ENCODE assay signal across 13 cellular contexts in the genomic region with DNA sequence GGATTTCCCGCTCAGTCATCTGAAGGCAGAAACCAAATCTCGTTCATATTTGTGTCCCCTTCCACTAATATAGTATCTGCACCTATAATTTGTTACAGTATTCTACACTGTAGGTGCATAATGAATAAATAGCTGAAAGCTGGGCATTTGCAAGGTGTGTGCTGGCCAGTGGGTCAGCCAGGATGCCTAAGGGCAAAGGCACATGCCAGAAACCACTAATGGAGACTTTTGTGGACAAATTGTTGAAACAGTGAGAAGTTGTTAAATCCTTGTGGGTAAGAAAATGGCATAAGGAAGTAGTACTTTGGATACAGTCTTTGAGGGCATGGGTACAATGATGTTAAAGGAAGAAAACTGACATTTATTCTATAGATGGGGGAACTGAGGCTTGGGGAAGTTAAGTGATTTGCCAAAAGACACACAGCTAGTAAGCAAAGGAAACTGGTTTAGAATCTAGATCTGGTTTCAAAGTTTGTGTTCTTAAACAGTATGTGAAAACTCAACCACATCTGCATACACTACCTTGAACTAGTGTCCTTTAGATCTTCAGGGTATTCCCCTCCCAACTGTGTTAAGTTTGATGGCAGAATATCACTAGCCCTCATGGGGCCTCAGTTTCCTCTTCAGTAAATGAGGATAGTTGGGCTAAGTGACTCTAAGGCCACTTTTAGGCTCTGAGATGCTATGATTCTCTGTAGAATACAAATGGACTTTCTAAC. TPM values are rescaled to one million over a fixed set of nuclear protein-coding genes. Genes with fewer than 3 reads are reported as not detected.
A peak's percentile ranks its signal among the peaks of the same experiment; 100 is the strongest.
DNase-seq lines count a peak whose midpoint lies in the region; ATAC-seq and TF ChIP-seq lines count a peak whose summit lies in the region.
"Had no signal": no experiment of that assay in that cellular context is flagged by ENCODE, and none has a peak within 500 bp of the region (broad histone marks: within the 10 kb centered on the region; RNA-seq: fewer than 3 reads in every experiment).

No MANE protein-coding gene starts in this region.

- H3F3A ChIP-seq in PC-9 (ENCODE audit: insufficient read depth, low read depth) (peaks cover 28% of the 10 kb centered on the region; the same call in 1 of the 2 replicates), smooth muscle cell (ENCODE audit: low read depth) (no peaks in the 10 kb centered on the region)

- H3K9me3 Mint-ChIP-seq in activated naive CD4-positive, alpha-beta T cell treated with anti-CD3 and anti-CD28 coated beads for 36 hours, result no peaks in the 10 kb centered on the region

- no peak for DNase-seq in activated naive CD4-positive, alpha-beta T cell treated with anti-CD3 and anti-CD28 coated beads for 36 hours
- DNase-seq in activated naive CD4-positive, alpha-beta T cell treated with anti-CD3 and anti-CD28 coated beads, Interleukin-2, amount 50 U/mL, for 16 hours, result no peak
- peak; percentile 22 to 68 for DNase-seq in PC-9
- DNase-seq in breast epithelium (ENCODE audit: low spot score in 2 of 2), result no peak
- no peak for DNase-seq in stimulated activated naive CD8-positive, alpha-beta T cell treated with anti-CD3 and anti-CD28 coated beads, Interleukin-15, Interleukin-2, amounts not matched to agents 100 U/mL and 50 U/mL, for 24 hours
- no peak for DNase-seq in ureter (ENCODE audit: low spot score)
- DNase-seq in HAP-1 (ENCODE audit: low spot score in 2 of 2), result no peak
- no peak for DNase-seq in smooth muscle cell (lab: John Stamatoyannopoulos, UW; ENCODE audit: unreplicated experiment)
- DNase-seq: body of pancreas, NCI-H1092, right lobe of liver, SK-N-SH, uterus had no signal

- no peaks in the 10 kb centered on the region for H3K79me2 ChIP-seq in PC-9 (ENCODE audit: low read depth)
- no peaks in the 10 kb centered on the region for H3K79me2 ChIP-seq in smooth muscle cell (ENCODE audit: low read depth)

- no peak for TF ChIP-seq POLR2A in breast epithelium (IDR thresholded peaks at IDR 0.05)

- H3K27ac Mint-ChIP-seq in activated naive CD4-positive, alpha-beta T cell treated with anti-CD3 and anti-CD28 coated beads for 36 hours, result peak overlapping the region; percentile 67

- H3K36me3 ChIP-seq in PC-9 (ENCODE audit: low read depth) (no peaks in the 10 kb centered on the region), breast epithelium (no peaks in the 10 kb centered on the region), HAP-1 (replicated peaks) (no peaks in the 10 kb centered on the region), smooth muscle cell (ENCODE audit: low read depth) (no peaks in the 10 kb centered on the region)
- H3K36me3 ChIP-seq: right lobe of liver, uterus had no signal

- H2AFZ ChIP-seq in PC-9 (no peak overlapping the region), smooth muscle cell (ENCODE audit: low read depth) (no peak overlapping the region)

- H3K9ac ChIP-seq in smooth muscle cell (ENCODE audit: low read depth), result no peak overlapping the region
- H3K9ac ChIP-seq: SK-N-SH had no signal

- in situ Hi-C loops in HAP-1 (cut with MboI; ENCODE audit: low sequenced_read_pairs), result no loop called here

- H3K4me1 ChIP-seq in PC-9 (replicated peaks; ENCODE audit: insufficient read depth), result peaks cover 20% of the 10 kb centered on the region
- peaks cover 3 to 23% of the 10 kb centered on the region in 2 donors for H3K4me1 ChIP-seq in breast epithelium
- H3K4me1 ChIP-seq in HAP-1, result no peaks in the 10 kb centered on the region
- no peaks in the 10 kb centered on the region for H3K4me1 ChIP-seq in smooth muscle cell (ENCODE audit: low read depth)
- H3K4me1 ChIP-seq: body of pancreas, right lobe of liver had no signal

- H3K27ac ChIP-seq in PC-9 (no peak overlapping the region), breast epithelium (peak overlapping the region; percentile 32 to 55), smooth muscle cell (ENCODE audit: low read depth) (no peak overlapping the region)
- H3K27ac ChIP-seq: body of pancreas, right lobe of liver had no signal

- H3K4me1 Mint-ChIP-seq in activated naive CD4-positive, alpha-beta T cell treated with anti-CD3 and anti-CD28 coated beads for 36 hours (ENCODE audit: low read depth), result peaks cover 95% of the 10 kb centered on the region

- POLR2A ChIA-PET in PC-9 (lab: Charles Lee; ENCODE audit: unreplicated experiment), result interaction anchor here (0.5 kb wide), 1 partner anchor 146 kb away, joined by 3 read pairs; no protein-coding TSS in a partner anchor

- WGBS in smooth muscle cell (ENCODE audit: low lambda C conversion rate), result 90% methylated on average over 2 of the region's 2 CpGs

- H3K9me3 ChIP-seq in PC-9 (ENCODE audit: insufficient read depth, low read depth), result no peaks in the 10 kb centered on the region
- no peaks in the 10 kb centered on the region for H3K9me3 ChIP-seq in breast epithelium
- no peaks in the 10 kb centered on the region for H3K9me3 ChIP-seq in HAP-1
- H3K9me3 ChIP-seq in smooth muscle cell (replicated peaks; ENCODE audit: low read depth), result no peaks in the 10 kb centered on the region
- H3K9me3 ChIP-seq: body of pancreas, right lobe of liver, SK-N-SH, uterus had no signal

- H3K27me3 Mint-ChIP-seq in activated naive CD4-positive, alpha-beta T cell treated with anti-CD3 and anti-CD28 coated beads for 36 hours (ENCODE audit: low read depth), result no peaks in the 10 kb centered on the region

- H4K20me1 ChIP-seq in PC-9 (ENCODE audit: insufficient read depth) (peaks cover 10% of the 10 kb centered on the region; the same call in 1 of the 2 replicates), smooth muscle cell (ENCODE audit: low read depth) (no peaks in the 10 kb centered on the region)

- H3K4me3 ChIP-seq in PC-9 (no peak overlapping the region), breast epithelium (no peak overlapping the region), HAP-1 (no peak overlapping the region), smooth muscle cell (no peak overlapping the region)
- H3K4me3 ChIP-seq: body of pancreas, right lobe of liver, uterus had no signal

- no peaks in the 10 kb centered on the region for H3K9me2 ChIP-seq in PC-9 (ENCODE audit: insufficient read depth)
- H3K9me2 ChIP-seq: SK-N-SH had no signal

- TF ChIP-seq CTCF in PC-9 (conservative IDR thresholded peaks at IDR 0.05) (no peak), breast epithelium (IDR thresholded peaks at IDR 0.05) (no peak), smooth muscle cell (IDR thresholded peaks at IDR 0.05; ENCODE audit: borderline replicate concordance, insufficient read depth, poor library complexity, severe bottlenecking) (no peak)

- no peak overlapping the region for H3K4me3 Mint-ChIP-seq in activated naive CD4-positive, alpha-beta T cell treated with anti-CD3 and anti-CD28 coated beads for 36 hours

- no peaks in the 10 kb centered on the region for H3K36me3 Mint-ChIP-seq in activated naive CD4-positive, alpha-beta T cell treated with anti-CD3 and anti-CD28 coated beads for 36 hours (ENCODE audit: low read depth)

- H3K27me3 ChIP-seq in PC-9 (ENCODE audit: insufficient read depth, low read depth), result no peaks in the 10 kb centered on the region
- no peaks in the 10 kb centered on the region for H3K27me3 ChIP-seq in breast epithelium
- no peaks in the 10 kb centered on the region for H3K27me3 ChIP-seq in HAP-1 (ENCODE audit: low read depth)
- H3K27me3 ChIP-seq in smooth muscle cell (ENCODE audit: low read depth), result no peaks in the 10 kb centered on the region
- H3K27me3 ChIP-seq: body of pancreas, right lobe of liver, uterus had no signal

- CTCF ChIA-PET in activated naive CD4-positive, alpha-beta T cell treated with anti-CD3 and anti-CD28 coated beads for 36 hours (lab: Charles Lee), result interaction anchor here (0.7 to 7.4 kb wide), 4 partner anchors 10 to 151 kb away, joined by 3 to 78 read pairs (median 6); no protein-coding TSS in a partner anchor
- CTCF ChIA-PET in PC-9 (lab: Charles Lee), result no interaction called here

- peak; percentile 14 for ATAC-seq in stimulated activated naive CD8-positive, alpha-beta T cell treated with anti-CD3 and anti-CD28 coated beads, Interleukin-15, Interleukin-2, amounts not matched to agents 100 U/mL and 50 U/mL, for 24 hours
- ATAC-seq: body of pancreas had no signal

- H3K4me2 ChIP-seq in PC-9, result peak overlapping the region; percentile 41
- H3K4me2 ChIP-seq in smooth muscle cell, result no peak overlapping the region
- H3K4me2 ChIP-seq: SK-N-SH had no signal

- no TSS peak for BruUV-seq in PC-9 (replicated peaks; lab: Mats Ljungman, UMichigan)

- intact Hi-C loops in activated naive CD4-positive, alpha-beta T cell treated with anti-CD3 and anti-CD28 coated beads for 36 hours (cut with micrococcal nuclease), result loop anchor here (5.0 kb wide), 1 partner anchor 329 kb away; no protein-coding TSS in a partner anchor
- intact Hi-C loops in PC-9 (cut with micrococcal nuclease; ENCODE audit: unreplicated experiment) (loop anchor here (5.0 to 10.0 kb wide), 2 partner anchors 79 to 388 kb away; a partner anchor contains a TSS), breast epithelium (cut with DNase I; ENCODE audit: low total_unique reads) (no loop called here)

RNA-seq across cellular contexts. Expression of a gene that starts 26.5 kb away (rescaled TPM):
- total RNA-seq in activated naive CD4-positive, alpha-beta T cell treated with anti-CD3 and anti-CD28 coated beads for 36 hours, result 10 to 100 TPM; 13.6 TPM
- total RNA-seq in PC-9 (2021), result 2.0 and 2.2 TPM in 2 replicates
- 10 to 100 TPM; 10.8 to 14.6 (median 12.9) TPM for total RNA-seq in breast epithelium
- total RNA-seq in ureter, result 10.1 TPM
- 4.9 and 7.2 TPM in 2 replicates for total RNA-seq in smooth muscle cell
- polyA plus RNA-seq in smooth muscle cell, result 2.2 and 2.6 TPM in 2 replicates

Comparison
In these comparisons a context has a peak if more than half of its experiments do, and no peak if none do; other contexts are left out.
1. DNase-seq: peak in PC-9 (2 of 2); none in activated naive CD4-positive, alpha-beta T cell treated with anti-CD3 and anti-CD28 coated beads for 36 hours (single experiment), activated naive CD4-positive, alpha-beta T cell treated with anti-CD3 and anti-CD28 coated beads, Interleukin-2, amount 50 U/mL, for 16 hours (single experiment), breast epithelium (0 of 2), stimulated activated naive CD8-positive, alpha-beta T cell treated with anti-CD3 and anti-CD28 coated beads, Interleukin-15, Interleukin-2, amounts not matched to agents 100 U/mL and 50 U/mL, for 24 hours (single experiment), ureter (single experiment), HAP-1 (0 of 2) and smooth muscle cell (single experiment).
2. H3K27ac ChIP-seq: peak in breast epithelium (2 of 2); none in PC-9 (single experiment) and smooth muscle cell (single experiment).